ENCODE assay signal across 1 cellular context in genomic region chr14:71169861-71170260, GRCh38.
TF ChIP-seq lines count a peak whose summit lies in the region.

No MANE protein-coding gene starts in this region.

TF ChIP-seq in HEK293, 187 proteins besides CTCF, POLR2A, EP300 and RAD21 (continued from another document):
- TF ChIP-seq, protein P1, sequence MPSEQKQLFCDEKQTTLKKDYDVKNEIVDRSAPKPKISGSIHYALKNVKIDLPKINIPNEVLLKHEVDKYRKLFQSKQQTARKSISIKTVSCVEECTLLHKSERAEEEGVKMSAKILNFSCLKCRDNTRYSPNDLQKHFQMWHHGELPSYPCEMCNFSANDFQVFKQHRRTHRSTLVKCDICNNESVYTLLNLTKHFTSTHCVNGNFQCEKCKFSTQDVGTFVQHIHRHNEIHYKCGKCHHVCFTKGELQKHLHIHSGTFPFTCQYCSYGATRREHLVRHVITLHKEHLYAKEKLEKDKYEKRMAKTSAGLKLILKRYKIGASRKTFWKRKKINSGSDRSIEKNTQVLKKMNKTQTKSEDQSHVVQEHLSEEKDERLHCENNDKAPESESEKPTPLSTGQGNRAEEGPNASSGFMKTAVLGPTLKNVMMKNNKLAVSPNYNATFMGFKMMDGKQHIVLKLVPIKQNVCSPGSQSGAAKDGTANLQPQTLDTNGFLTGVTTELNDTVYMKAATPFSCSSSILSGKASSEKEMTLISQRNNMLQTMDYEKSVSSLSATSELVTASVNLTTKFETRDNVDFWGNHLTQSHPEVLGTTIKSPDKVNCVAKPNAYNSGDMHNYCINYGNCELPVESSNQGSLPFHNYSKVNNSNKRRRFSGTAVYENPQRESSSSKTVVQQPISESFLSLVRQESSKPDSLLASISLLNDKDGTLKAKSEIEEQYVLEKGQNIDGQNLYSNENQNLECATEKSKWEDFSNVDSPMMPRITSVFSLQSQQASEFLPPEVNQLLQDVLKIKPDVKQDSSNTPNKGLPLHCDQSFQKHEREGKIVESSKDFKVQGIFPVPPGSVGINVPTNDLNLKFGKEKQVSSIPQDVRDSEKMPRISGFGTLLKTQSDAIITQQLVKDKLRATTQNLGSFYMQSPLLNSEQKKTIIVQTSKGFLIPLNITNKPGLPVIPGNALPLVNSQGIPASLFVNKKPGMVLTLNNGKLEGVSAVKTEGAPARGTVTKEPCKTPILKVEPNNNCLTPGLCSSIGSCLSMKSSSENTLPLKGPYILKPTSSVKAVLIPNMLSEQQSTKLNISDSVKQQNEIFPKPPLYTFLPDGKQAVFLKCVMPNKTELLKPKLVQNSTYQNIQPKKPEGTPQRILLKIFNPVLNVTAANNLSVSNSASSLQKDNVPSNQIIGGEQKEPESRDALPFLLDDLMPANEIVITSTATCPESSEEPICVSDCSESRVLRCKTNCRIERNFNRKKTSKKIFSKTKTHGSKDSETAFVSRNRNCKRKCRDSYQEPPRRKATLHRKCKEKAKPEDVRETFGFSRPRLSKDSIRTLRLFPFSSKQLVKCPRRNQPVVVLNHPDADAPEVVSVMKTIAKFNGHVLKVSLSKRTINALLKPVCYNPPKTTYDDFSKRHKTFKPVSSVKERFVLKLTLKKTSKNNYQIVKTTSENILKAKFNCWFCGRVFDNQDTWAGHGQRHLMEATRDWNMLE (tag by site-specific recombination; conservative IDR thresholded peaks at IDR 0.05; ENCODE audit: low read depth), result no peak
- TF ChIP-seq ZNF555 (tag by site-specific recombination; conservative IDR thresholded peaks at IDR 0.05) (no peak), KLF10 (tag by site-specific recombination; IDR thresholded peaks at IDR 0.05) (no peak), OVOL3 (tag by site-specific recombination; IDR thresholded peaks at IDR 0.05) (no peak), GLIS1 (tag by site-specific recombination; IDR thresholded peaks at IDR 0.05) (peak; percentile 87), WT1 (tag by site-specific recombination; IDR thresholded peaks at IDR 0.05) (no peak)
